Comparison of ENCODE assay signal across 1 cellular context in the genomic region with DNA sequence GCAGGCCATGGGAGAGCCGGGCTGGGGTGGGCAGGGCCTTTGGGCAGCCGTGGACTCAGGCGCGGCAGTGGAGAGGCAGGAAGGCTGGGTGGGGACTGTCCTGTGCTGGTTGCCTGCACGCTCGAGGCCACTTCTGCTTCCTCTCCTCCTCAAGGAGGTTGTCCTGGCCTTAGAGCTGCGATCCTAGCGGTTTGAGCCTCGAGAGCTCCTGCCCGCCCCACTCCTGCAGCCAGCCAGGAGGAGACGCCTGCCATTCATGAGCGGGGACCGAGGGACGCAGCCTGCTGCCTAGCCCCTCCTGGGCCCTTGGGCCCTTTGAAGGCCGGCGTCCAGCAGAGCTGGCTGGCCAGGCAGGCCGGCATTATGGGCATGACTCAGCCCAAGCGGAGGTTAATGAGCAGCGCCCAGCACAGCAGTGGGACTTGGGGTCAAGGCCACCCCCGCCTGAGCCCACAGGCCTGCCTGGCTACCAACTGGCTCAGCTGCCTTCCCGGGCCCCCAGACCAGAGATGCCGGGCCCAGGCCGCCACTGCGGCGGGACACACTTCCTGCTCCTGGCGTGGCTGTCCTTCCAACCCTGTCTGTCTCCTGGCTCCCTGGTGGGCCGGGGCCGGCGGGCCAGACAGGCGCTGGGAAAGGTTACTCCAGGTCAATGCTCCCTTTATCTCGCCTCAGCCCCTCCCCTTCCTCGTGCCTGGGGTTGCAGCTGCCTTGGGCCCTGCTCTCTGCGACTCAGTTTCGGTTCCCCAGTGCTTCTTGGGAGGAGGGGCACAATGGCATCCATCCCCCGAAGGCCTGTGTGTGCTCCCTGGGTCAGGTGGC.
A peak's percentile ranks its signal among the peaks of the same experiment; 100 is the strongest.
TF ChIP-seq lines count a peak whose summit lies in the region.

No MANE protein-coding gene starts in this region.

TF ChIP-seq in K562, 482 proteins besides CTCF, POLR2A, EP300 and RAD21 (continues in another document):
- TF ChIP-seq E2F6 (IDR thresholded peaks at IDR 0.05; ENCODE audit: borderline replicate concordance in 1 of 2, extremely low read depth in 1 of 2, insufficient read depth in 1 of 2, insufficient read length in 1 of 2, low read depth in 1 of 2, low read length in 1 of 2, poor library complexity in 1 of 2, severe bottlenecking in 1 of 2) (peak in 1 of 2 experiments; percentile 37), MTF1 (CRISPR knock-in tag; IDR thresholded peaks at IDR 0.05; ENCODE audit: borderline replicate concordance) (no peak), ZNF24 (IDR thresholded peaks at IDR 0.05) (no peak), MAFG (tag; conservative IDR thresholded peaks at IDR 0.05) (peak; percentile 42; the same call in 1 of the 2 replicates), IRF1 (CRISPR knock-in tag; IDR thresholded peaks at IDR 0.05; ENCODE audit: borderline replicate concordance) (no peak), KDM5B (IDR thresholded peaks at IDR 0.05; ENCODE audit: insufficient replicate concordance, low read depth, low read length) (peak; percentile 13), ZBTB9 (CRISPR knock-in tag; IDR thresholded peaks at IDR 0.05) (0 out of 2 replicates have a peak, but pooled peaks have one; percentile 30), NCOR1 (IDR thresholded peaks at IDR 0.05) (peak; percentile 91), RB1 (IDR thresholded peaks at IDR 0.05; ENCODE audit: low read depth) (0 out of 2 replicates have a peak, but pooled peaks have one; percentile 10), TAF1 (IDR thresholded peaks at IDR 0.05; ENCODE audit: control insufficient read depth, extremely low read depth, insufficient read depth, low read length, severe bottlenecking) (peak; percentile 11), TCF3 (CRISPR knock-in tag; IDR thresholded peaks at IDR 0.05) (peak; percentile 8; the same call in 1 of the 2 replicates), GABPA (tag; conservative IDR thresholded peaks at IDR 0.05; ENCODE audit: low read depth) (no peak), EGR1 (conservative IDR thresholded peaks at IDR 0.05) (peak; percentile 78), CCNT2 (IDR thresholded peaks at IDR 0.05; ENCODE audit: borderline replicate concordance, extremely low read depth, insufficient read length, low read depth, low read length) (peak; percentile 70), NCOA1 (IDR thresholded peaks at IDR 0.05; ENCODE audit: low read depth) (peak; percentile 49; the same call in 1 of the 2 replicates), NFE2 (IDR thresholded peaks at IDR 0.05; ENCODE audit: low read depth) (peak; percentile 66), RBM14 (IDR thresholded peaks at IDR 0.05; ENCODE audit: borderline replicate concordance, insufficient read depth, low read depth, low read length) (no peak), KAT8 (IDR thresholded peaks at IDR 0.05; ENCODE audit: low read depth) (no peak), CBFA2T3 (IDR thresholded peaks at IDR 0.05) (0 out of 2 replicates have a peak, but pooled peaks have one; percentile 29), HNRNPL (IDR thresholded peaks at IDR 0.05; ENCODE audit: low read depth, low read length) (no peak), YY1 (IDR thresholded peaks at IDR 0.05; ENCODE audit: borderline replicate concordance in 1 of 3, control insufficient read depth in 1 of 3, extremely low read depth in 1 of 3, insufficient read depth in 3 of 3, insufficient read length in 1 of 3, insufficient replicate concordance in 2 of 3, low read depth in 1 of 3, low read length in 2 of 3) (peak in 1 of 3 experiments; percentile 21), MAZ (CRISPR knock-in tag; conservative IDR thresholded peaks at IDR 0.05 in 1 of 2, IDR thresholded peaks at IDR 0.05 in 1 of 2) (0 out of 4 replicates have a peak, but pooled peaks of 1 of the 2 experiments have one; percentile 24), LEF1 (IDR thresholded peaks at IDR 0.05) (peak; percentile 80), ZNF134 (CRISPR knock-in tag; conservative IDR thresholded peaks at IDR 0.05) (peak; percentile 85), HNRNPK (IDR thresholded peaks at IDR 0.05; ENCODE audit: low read depth, low read length, poor library complexity, severe bottlenecking) (no peak), SMAD1 (IDR thresholded peaks at IDR 0.05; ENCODE audit: low read depth, low read length, partially characterized antibody) (no peak), HMGN3 (IDR thresholded peaks at IDR 0.05; ENCODE audit: borderline replicate concordance, extremely low read depth, insufficient read length, low read depth, low read length) (peak; percentile 50), E2F3 (CRISPR knock-in tag; IDR thresholded peaks at IDR 0.05) (no peak), ATF7 (IDR thresholded peaks at IDR 0.05) (0 out of 2 replicates have a peak, but pooled peaks have one; percentile 44), MLX (CRISPR knock-in tag; conservative IDR thresholded peaks at IDR 0.05) (no peak), RBFOX2 (IDR thresholded peaks at IDR 0.05; ENCODE audit: low read depth, low read length) (peak; percentile 68), TCF7 (IDR thresholded peaks at IDR 0.05; ENCODE audit: borderline replicate concordance) (no peak), RBBP5 (IDR thresholded peaks at IDR 0.05; ENCODE audit: borderline replicate concordance, insufficient read depth, low read length, poor library complexity, severe bottlenecking) (peak; percentile 21), TBP (optimal IDR thresholded peaks at IDR 0.05; ENCODE audit: low read depth, low read length) (no peak), NRF1 (conservative IDR thresholded peaks at IDR 0.05 in 1 of 2, IDR thresholded peaks at IDR 0.05 in 1 of 2) (peak; percentile 45 to 58; a peak in 3 of 4 replicates), SMARCA4 (IDR thresholded peaks at IDR 0.05) (0 out of 2 replicates have a peak, but pooled peaks have one; percentile 11), ZBTB11 (CRISPR knock-in tag; IDR thresholded peaks at IDR 0.05) (peak in 1 of 3 experiments; percentile 43; a peak in 2 of 6 replicates), TSC22D4 (tag; IDR thresholded peaks at IDR 0.05) (no peak), SP1 (CRISPR knock-in tag; IDR thresholded peaks at IDR 0.05) (peak; percentile 74), MTA2 (IDR thresholded peaks at IDR 0.05; ENCODE audit: low read depth) (no peak), FIP1L1 (IDR thresholded peaks at IDR 0.05; ENCODE audit: low read depth, low read length, poor library complexity, severe bottlenecking) (no peak), SIN3B (IDR thresholded peaks at IDR 0.05; ENCODE audit: low read depth) (0 out of 2 replicates have a peak, but pooled peaks have one; percentile 18)
- TF ChIP-seq, protein P1, sequence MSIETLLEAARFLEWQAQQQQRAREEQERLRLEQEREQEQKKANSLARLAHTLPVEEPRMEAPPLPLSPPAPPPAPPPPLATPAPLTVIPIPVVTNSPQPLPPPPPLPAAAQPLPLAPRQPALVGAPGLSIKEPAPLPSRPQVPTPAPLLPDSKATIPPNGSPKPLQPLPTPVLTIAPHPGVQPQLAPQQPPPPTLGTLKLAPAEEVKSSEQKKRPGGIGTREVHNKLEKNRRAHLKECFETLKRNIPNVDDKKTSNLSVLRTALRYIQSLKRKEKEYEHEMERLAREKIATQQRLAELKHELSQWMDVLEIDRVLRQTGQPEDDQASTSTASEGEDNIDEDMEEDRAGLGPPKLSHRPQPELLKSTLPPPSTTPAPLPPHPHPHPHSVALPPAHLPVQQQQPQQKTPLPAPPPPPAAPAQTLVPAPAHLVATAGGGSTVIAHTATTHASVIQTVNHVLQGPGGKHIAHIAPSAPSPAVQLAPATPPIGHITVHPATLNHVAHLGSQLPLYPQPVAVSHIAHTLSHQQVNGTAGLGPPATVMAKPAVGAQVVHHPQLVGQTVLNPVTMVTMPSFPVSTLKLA (conservative IDR thresholded peaks at IDR 0.05): peak in 1 of 2 experiments; percentile 65; a peak in 1 of 4 replicates
